ENCODE assay signal across 2 cellular contexts in the genomic region with DNA sequence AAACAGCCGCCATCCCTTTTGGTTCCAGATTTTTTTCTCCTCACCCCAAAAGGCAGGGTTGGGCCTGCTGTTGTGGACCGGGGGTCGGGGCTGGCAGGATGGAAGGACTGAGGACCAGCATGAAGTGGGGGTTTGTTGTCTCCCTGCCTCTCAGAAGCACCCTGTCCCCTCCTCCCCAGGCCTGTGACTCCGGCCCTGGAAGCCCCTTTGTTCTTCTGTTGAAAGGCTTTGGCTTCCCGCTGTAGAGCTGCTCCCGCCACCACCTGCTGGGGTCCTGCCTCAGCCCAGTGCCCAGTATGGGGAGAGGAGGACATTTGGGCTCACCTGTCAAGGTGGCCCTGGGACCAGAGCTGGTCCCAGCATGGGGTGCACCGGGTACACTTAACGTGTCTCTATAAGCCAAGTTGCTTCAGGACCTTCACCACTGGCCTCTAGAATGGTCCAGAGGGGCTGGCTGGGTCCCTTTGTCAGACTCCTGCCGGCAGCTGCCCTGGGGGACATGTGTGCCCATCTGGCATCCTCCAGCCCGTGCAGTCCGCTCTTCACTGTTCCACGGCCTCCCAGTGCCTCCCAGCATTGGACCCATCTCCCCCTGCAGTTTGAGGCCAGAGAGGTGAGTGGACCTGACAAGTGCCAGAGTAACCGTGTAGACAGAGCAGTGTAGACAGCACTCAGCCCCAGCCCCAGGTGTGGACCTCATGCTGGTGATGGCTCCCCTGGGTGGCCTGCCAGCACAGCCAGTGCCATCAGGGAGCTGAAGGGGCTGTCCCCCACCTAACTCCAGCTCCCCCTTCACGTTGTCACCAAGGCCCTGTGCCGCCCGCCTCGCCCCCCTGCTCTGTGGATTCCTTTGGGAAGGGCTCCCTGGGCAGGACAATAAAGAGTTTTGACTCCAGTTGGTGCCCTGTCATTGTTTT.
TF ChIP-seq lines count a peak whose summit lies in the region.

No MANE protein-coding gene starts in this region.

TF ChIP-seq in IMR-90, 13 proteins besides CTCF, POLR2A, EP300 and RAD21:
- no peak for TF ChIP-seq MAZ (IDR thresholded peaks at IDR 0.05; ENCODE audit: borderline replicate concordance, low read depth, low read length)
- TF ChIP-seq CEBPB (IDR thresholded peaks at IDR 0.05; ENCODE audit: low read depth, low read length): no peak
- no peak for TF ChIP-seq MAFK (IDR thresholded peaks at IDR 0.05; ENCODE audit: low read depth, low read length)
- no peak for TF ChIP-seq MXI1 (IDR thresholded peaks at IDR 0.05; ENCODE audit: borderline replicate concordance, low read depth, low read length)
- TF ChIP-seq RFX5 (IDR thresholded peaks at IDR 0.05; ENCODE audit: low read depth, low read length): no peak
- no peak for TF ChIP-seq RCOR1 (IDR thresholded peaks at IDR 0.05; ENCODE audit: insufficient replicate concordance, low read length)
- TF ChIP-seq, protein P1, sequence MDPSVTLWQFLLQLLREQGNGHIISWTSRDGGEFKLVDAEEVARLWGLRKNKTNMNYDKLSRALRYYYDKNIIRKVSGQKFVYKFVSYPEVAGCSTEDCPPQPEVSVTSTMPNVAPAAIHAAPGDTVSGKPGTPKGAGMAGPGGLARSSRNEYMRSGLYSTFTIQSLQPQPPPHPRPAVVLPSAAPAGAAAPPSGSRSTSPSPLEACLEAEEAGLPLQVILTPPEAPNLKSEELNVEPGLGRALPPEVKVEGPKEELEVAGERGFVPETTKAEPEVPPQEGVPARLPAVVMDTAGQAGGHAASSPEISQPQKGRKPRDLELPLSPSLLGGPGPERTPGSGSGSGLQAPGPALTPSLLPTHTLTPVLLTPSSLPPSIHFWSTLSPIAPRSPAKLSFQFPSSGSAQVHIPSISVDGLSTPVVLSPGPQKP (IDR thresholded peaks at IDR 0.05; ENCODE audit: borderline replicate concordance, low read depth, low read length): no peak
- no peak for TF ChIP-seq FOS (IDR thresholded peaks at IDR 0.05; ENCODE audit: low read depth, low read length)
TF ChIP-seq in IMR-90: peak in this region for 0.

TF ChIP-seq in H1, 55 proteins besides CTCF, POLR2A, EP300 and RAD21:
- no peak for TF ChIP-seq CBX8 (IDR thresholded peaks at IDR 0.05; ENCODE audit: borderline replicate concordance, low read depth, low read length)
- no peak for TF ChIP-seq YY1 (IDR thresholded peaks at IDR 0.05; ENCODE audit: low read depth, low read length)
- TF ChIP-seq SIX5 (IDR thresholded peaks at IDR 0.05; ENCODE audit: low read depth, low read length): no peak
- TF ChIP-seq TBP (IDR thresholded peaks at IDR 0.05; ENCODE audit: low read depth, low read length): no peak
- TF ChIP-seq SP4 (IDR thresholded peaks at IDR 0.05; ENCODE audit: low read length): no peak
- no peak for TF ChIP-seq TEAD4 (IDR thresholded peaks at IDR 0.05; ENCODE audit: low read depth, low read length)
- TF ChIP-seq, protein P2, sequence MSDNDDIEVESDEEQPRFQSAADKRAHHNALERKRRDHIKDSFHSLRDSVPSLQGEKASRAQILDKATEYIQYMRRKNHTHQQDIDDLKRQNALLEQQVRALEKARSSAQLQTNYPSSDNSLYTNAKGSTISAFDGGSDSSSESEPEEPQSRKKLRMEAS (IDR thresholded peaks at IDR 0.05): no peak
- no peak for TF ChIP-seq SAP30 (IDR thresholded peaks at IDR 0.05; ENCODE audit: insufficient read depth, insufficient replicate concordance, low read length)
